18 cellular contexts compared by ENCODE assay signal in genomic region chr11:112129656-112130055, GRCh38. TPM values are rescaled to one million over a fixed set of nuclear protein-coding genes. Genes with fewer than 3 reads are reported as not detected.
A peak's percentile ranks its signal among the peaks of the same experiment; 100 is the strongest.
DNase-seq lines count a peak whose midpoint lies in the region; ATAC-seq and TF ChIP-seq lines count a peak whose summit lies in the region.
"Had no signal": no experiment of that assay in that cellular context is flagged by ENCODE, and none has a peak within 500 bp of the region (broad histone marks: within the 10 kb centered on the region; RNA-seq: fewer than 3 reads in every experiment).

No MANE protein-coding gene starts in this region.

- H3K4me3 Mint-ChIP-seq in naive thymus-derived CD4-positive, alpha-beta T cell: no peak overlapping the region
- H3K4me3 Mint-ChIP-seq in osteocyte (ENCODE audit: unreplicated experiment): no peak overlapping the region

- peaks cover 0 to 9% (median 0%) of the 10 kb centered on the region in 7 donors for H3K4me1 Mint-ChIP-seq in naive thymus-derived CD4-positive, alpha-beta T cell
- peaks cover 11% of the 10 kb centered on the region for H3K4me1 Mint-ChIP-seq in osteocyte (ENCODE audit: unreplicated experiment)

- no peaks in the 10 kb centered on the region for H3K36me3 ChIP-seq in esophagus squamous epithelium
- no peaks in the 10 kb centered on the region for H3K36me3 ChIP-seq in naive thymus-derived CD4-positive, alpha-beta T cell (ENCODE audit: control insufficient read depth in 2 of 3, insufficient read depth in 3 of 3, low read length in 3 of 3)

- intact Hi-C loops in esophagus squamous epithelium (cut with DNase I): no loop called here
- intact Hi-C loops in naive thymus-derived CD4-positive, alpha-beta T cell (cut with micrococcal nuclease): no loop called here

- H3K9me3 Mint-ChIP-seq in naive thymus-derived CD4-positive, alpha-beta T cell: no peaks in the 10 kb centered on the region
- H3K9me3 Mint-ChIP-seq in osteocyte (ENCODE audit: unreplicated experiment): no peaks in the 10 kb centered on the region

- H3K36me3 Mint-ChIP-seq in naive thymus-derived CD4-positive, alpha-beta T cell: peaks cover 0 to 21% (median 13%) of the 10 kb centered on the region in 5 donors
- no peaks in the 10 kb centered on the region for H3K36me3 Mint-ChIP-seq in osteocyte (ENCODE audit: unreplicated experiment)

- no peaks in the 10 kb centered on the region for H3K9me3 ChIP-seq in esophagus squamous epithelium
- H3K9me3 ChIP-seq in naive thymus-derived CD4-positive, alpha-beta T cell (ENCODE audit: control insufficient read depth in 2 of 3, low read length in 3 of 3): no peaks in the 10 kb centered on the region

- DNase-seq in CD1c-positive myeloid dendritic cell (ENCODE audit: extremely low spot score) (peak; percentile 88), NOMO-1 treated with dmso at 0.1 percent for 144 hours (lab: John Stamatoyannopoulos, UW; ENCODE audit: unreplicated experiment) (peak; percentile 21), esophagus squamous epithelium (lab: John Stamatoyannopoulos, UW) (no peak), HuH-7 (ENCODE audit: low spot score) (no peak), osteocyte (ENCODE audit: extremely low spot score, unreplicated experiment) (no peak), DMS 273 (lab: John Stamatoyannopoulos, UW; ENCODE audit: unreplicated experiment) (no peak)
- DNase-seq in naive thymus-derived CD4-positive, alpha-beta T cell: no peak
- DNase-seq: activated CD4-positive, alpha-beta T cell treated with anti-CD3 and anti-CD28 coated beads for 1 hour; activated gamma-delta T cell; glutamatergic neuron; NCI-H1694; NCI-H526 treated with DMSO at 0.1 percent for 48 hours; stimulated activated naive CD4-positive, alpha-beta T cell; T-helper 2 cell had no signal

- no peaks in the 10 kb centered on the region for H3K27me3 Mint-ChIP-seq in naive thymus-derived CD4-positive, alpha-beta T cell
- H3K27me3 Mint-ChIP-seq in osteocyte (ENCODE audit: unreplicated experiment): no peaks in the 10 kb centered on the region

- 83 to 88% methylated on average over 5 of the region's 5 CpGs for WGBS in esophagus squamous epithelium, 2 donors

- H3K27me3 ChIP-seq in esophagus squamous epithelium: no peaks in the 10 kb centered on the region
- no peaks in the 10 kb centered on the region for H3K27me3 ChIP-seq in naive thymus-derived CD4-positive, alpha-beta T cell (ENCODE audit: control insufficient read depth in 2 of 2, insufficient read depth in 2 of 2, low read length in 2 of 2)

- CTCF ChIA-PET in naive thymus-derived CD4-positive, alpha-beta T cell (lab: Charles Lee): no interaction called here

- H3K4me3 ChIP-seq in esophagus squamous epithelium: no peak overlapping the region
- H3K4me3 ChIP-seq in naive thymus-derived CD4-positive, alpha-beta T cell (ENCODE audit: low read length): no peak overlapping the region

- H3K27ac Mint-ChIP-seq in naive thymus-derived CD4-positive, alpha-beta T cell: no peak overlapping the region
- H3K27ac Mint-ChIP-seq in osteocyte (ENCODE audit: unreplicated experiment): no peak overlapping the region

- H3K4me1 ChIP-seq in esophagus squamous epithelium: peaks cover 13 to 47% (median 20%) of the 10 kb centered on the region in 3 donors
- no peaks in the 10 kb centered on the region for H3K4me1 ChIP-seq in naive thymus-derived CD4-positive, alpha-beta T cell (ENCODE audit: control insufficient read depth in 2 of 2, insufficient read depth in 2 of 2, low read length in 2 of 2)
- H3K4me1 ChIP-seq: parathyroid adenoma had no signal

- POLR2A ChIA-PET in naive thymus-derived CD4-positive, alpha-beta T cell (lab: Charles Lee): no interaction called here

- TF ChIP-seq CTCF in esophagus squamous epithelium (IDR thresholded peaks at IDR 0.05): no peak
- TF ChIP-seq CTCF in osteocyte (IDR thresholded peaks at IDR 0.05): no peak

- ATAC-seq in naive thymus-derived CD4-positive, alpha-beta T cell: peak; percentile 81
- ATAC-seq in GM18511 (IDR thresholded peaks at IDR 0.05; ENCODE audit: unreplicated experiment): no peak

- TF ChIP-seq POLR2A in esophagus squamous epithelium (IDR thresholded peaks at IDR 0.05): no peak

- peak overlapping the region in 3 of 4 donors; percentile 62 to 84 (median 83) for H3K27ac ChIP-seq in esophagus squamous epithelium
- no peak overlapping the region for H3K27ac ChIP-seq in naive thymus-derived CD4-positive, alpha-beta T cell (ENCODE audit: low read depth, low read length)
- H3K27ac ChIP-seq: parathyroid adenoma had no signal

RNA-seq across cellular contexts. Expression of gene IL18, which starts 34.2 kb away (rescaled TPM):
- total RNA-seq in esophagus squamous epithelium (100 to 1,000 TPM in 2 of 4 donors, 10 to 100 TPM in 2; 43.7 to 125 (median 98.3) TPM), osteocyte (0.59 and 0.68 TPM in 2 replicates)
- total RNA-seq in naive thymus-derived CD4-positive, alpha-beta T cell: 1 to 10 TPM in 1 of 5 experiments, under 1 TPM in 3, not detected in 1; 0.32 to 8.3 (median 0.72) TPM
- not detected for polyA plus RNA-seq in naive thymus-derived CD4-positive, alpha-beta T cell
- total RNA-seq: RPMI7951 had no signal

RNA-seq across cellular contexts. Expression of gene TEX12, which starts 37.5 kb away (rescaled TPM):
- total RNA-seq in esophagus squamous epithelium (1 to 10 TPM in 1 of 4 donors, under 1 TPM in 1, not detected in 2; 0.38 to 2.5 TPM), osteocyte (0.78 TPM in 1 of 2 replicates, not detected in the other)
- under 1 TPM in 3 of 5 experiments, not detected in 2; 0.46 to 0.86 (median 0.80) TPM for total RNA-seq in naive thymus-derived CD4-positive, alpha-beta T cell
- polyA plus RNA-seq in naive thymus-derived CD4-positive, alpha-beta T cell: not detected
- total RNA-seq: LHCN-M2 had no signal

RNA-seq across cellular contexts. Expression of gene SDHD, which starts 43.0 kb away (rescaled TPM):
- total RNA-seq in esophagus squamous epithelium (100 to 1,000 TPM in 3 of 4 donors, 10 to 100 TPM in 1; 78.5 to 155 (median 122) TPM), osteocyte (71.6 and 82.0 TPM in 2 replicates)
- 10 to 100 TPM; 39.6 to 84.4 (median 65.8) TPM for total RNA-seq in naive thymus-derived CD4-positive, alpha-beta T cell
- polyA plus RNA-seq in naive thymus-derived CD4-positive, alpha-beta T cell: 100 to 1,000 TPM; 188 to 211 TPM

RNA-seq across cellular contexts. Expression of gene TIMM8B, which starts 43.1 kb away (rescaled TPM):
- total RNA-seq in esophagus squamous epithelium (10 to 100 TPM; 43.5 to 65.3 (median 62.1) TPM), osteocyte (59.4 and 64.0 TPM in 2 replicates)
- 10 to 100 TPM; 15.5 to 61.1 (median 24.3) TPM for total RNA-seq in naive thymus-derived CD4-positive, alpha-beta T cell
- 10 to 100 TPM; 42.6 to 71.4 TPM for polyA plus RNA-seq in naive thymus-derived CD4-positive, alpha-beta T cell

RNA-seq across cellular contexts. Expression of gene BCO2, which starts 45.7 kb away (rescaled TPM):
- total RNA-seq in esophagus squamous epithelium: 10 to 100 TPM in 2 of 4 donors, 1 to 10 TPM in 2; 2.7 to 17.0 (median 9.5) TPM
- total RNA-seq in naive thymus-derived CD4-positive, alpha-beta T cell: 1 to 10 TPM; 1.5 to 3.8 (median 2.0) TPM
- polyA plus RNA-seq in naive thymus-derived CD4-positive, alpha-beta T cell: under 1 TPM in 1 of 2 donors, not detected in 1; 0.12 TPM
- total RNA-seq in osteocyte: 1.4 and 1.5 TPM in 2 replicates

Comparison
In these comparisons a context has a peak if more than half of its experiments do, and no peak if none do; other contexts are left out.
1. DNase-seq: peak in CD1c-positive myeloid dendritic cell (single experiment) and NOMO-1 treated with dmso at 0.1 percent for 144 hours (single experiment); none in esophagus squamous epithelium (single experiment), naive thymus-derived CD4-positive, alpha-beta T cell (0 of 9), HuH-7 (single experiment), osteocyte (single experiment) and DMS 273 (single experiment).
2. RNA of gene IL18, which starts 34.2 kb away (total RNA-seq): 43.7 to 125 TPM in esophagus squamous epithelium; 0.59 to 0.68 TPM in osteocyte and 0.32 to 8.3 TPM in naive thymus-derived CD4-positive, alpha-beta T cell; every median in the first group is over 4 times any median in the second.